31 cellular contexts compared by ENCODE assay signal in the genomic region with DNA sequence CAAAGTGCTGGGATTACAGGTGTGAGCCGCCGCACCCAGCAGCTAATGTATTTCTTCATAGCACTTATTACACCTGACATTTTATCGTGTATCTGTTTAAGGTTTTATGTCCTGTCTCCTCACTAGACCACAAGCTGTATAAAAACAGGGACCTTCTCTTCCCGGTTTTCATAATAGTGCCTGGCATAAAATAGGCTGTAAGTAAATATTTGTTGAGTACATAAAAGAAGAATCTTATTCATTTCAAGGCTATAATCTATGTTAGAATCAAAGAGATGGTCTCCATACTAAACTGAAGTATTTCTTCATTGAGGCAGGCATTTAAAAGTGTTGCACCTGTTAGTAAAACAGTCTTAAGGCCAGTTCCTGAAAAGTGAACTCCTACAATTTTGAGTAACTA.
"Had no signal": no experiment of that assay in that cellular context is flagged by ENCODE, and none has a peak within 500 bp of the region (broad histone marks: within the 10 kb centered on the region; RNA-seq: fewer than 3 reads in every experiment).

No MANE protein-coding gene starts in this region.

- H3K36me3 Mint-ChIP-seq: activated CD8-positive, alpha-beta memory T cell treated with anti-CD3 and anti-CD28 coated beads, Interleukin-2, amount 10 ng/mL, durations not matched to agents 7 days and 5 days; activated naive CD8-positive, alpha-beta T cell; natural killer cell treated with Interleukin-12 subunit alpha and Interleukin-12 subunit beta and Interleukin-15 and Interleukin-18, amount 100 ng/mL, for 72 hours; WTC11 had no signal

- H3K27ac Mint-ChIP-seq: activated CD8-positive, alpha-beta memory T cell treated with anti-CD3 and anti-CD28 coated beads, Interleukin-2, amount 10 ng/mL, durations not matched to agents 7 days and 5 days; activated CD8-positive, alpha-beta T cell treated with anti-CD3 and anti-CD28 coated beads, Interleukin-2, amount 10 ng/mL, durations not matched to agents 7 days and 5 days; activated naive CD8-positive, alpha-beta T cell; activated T-cell treated with anti-CD3 and anti-CD28 coated beads, Interleukin-2, amount 50 U/mL, for 72 hours; immature natural killer cell; natural killer cell treated with Interleukin-12 subunit alpha and Interleukin-12 subunit beta and Interleukin-15 and Interleukin-18, amount 100 ng/mL, for 72 hours; progenitor cell of endocrine pancreas; stimulated activated naive CD8-positive, alpha-beta T cell treated with anti-CD3 and anti-CD28 coated beads, Interleukin-15, Interleukin-2, amounts not matched to agents 100 ng/mL and 50 ng/mL, for 24 hours; WTC11 had no signal

- H3K4me3 ChIP-seq: body of pancreas, esophagus muscularis mucosa, heart left ventricle, lower lobe of right lung, ovary, skin epidermis, thoracic aorta had no signal

- DNase-seq: activated CD4-positive, alpha-beta T cell treated with anti-CD3 and anti-CD28 coated beads, Interleukin-2, amount 50 U/mL, for 1 hour; activated CD8-positive, alpha-beta memory T cell treated with anti-CD3 and anti-CD28 coated beads, Interleukin-2, amount 10 ng/mL, durations not matched to agents 7 days and 5 days; activated CD8-positive, alpha-beta T cell treated with anti-CD3 and anti-CD28 coated beads, Interleukin-2, amount 10 ng/mL, durations not matched to agents 7 days and 5 days; activated naive CD4-positive, alpha-beta T cell treated with Interleukin-2 at 50 U/mL for 16 hours; activated T-cell treated with anti-CD3 and anti-CD28 coated beads, Interleukin-2, amount 50 U/mL, for 72 hours; aorta; body of pancreas; dermis blood vessel endothelial cell; effector CD4-positive, alpha-beta T cell; foreskin keratinocyte; heart left ventricle; hypothalamus; immature natural killer cell; kidney; lower lobe of right lung; mesenchymal stem cell; ovary; retina; stimulated activated CD4-positive, alpha-beta T cell treated with anti-CD3 and anti-CD28 coated beads, Interleukin-12 subunit alpha, Interleukin-12 subunit beta, amount 100 ng/mL, for 4 hours; stimulated activated CD4-positive, alpha-beta T cell treated with anti-CD3 and anti-CD28 coated beads, Interleukin-4, amount 100 ng/mL, for 1 hour; trophoblast cell had no signal

- ATAC-seq: activated CD8-positive, alpha-beta memory T cell treated with anti-CD3 and anti-CD28 coated beads, Interleukin-2, amount 10 ng/mL, durations not matched to agents 7 days and 5 days; activated CD8-positive, alpha-beta T cell treated with anti-CD3 and anti-CD28 coated beads, Interleukin-2, amount 10 ng/mL, durations not matched to agents 7 days and 5 days; activated T-cell treated with anti-CD3 and anti-CD28 coated beads, Interleukin-2, amount 50 U/mL, for 72 hours; body of pancreas; foreskin keratinocyte; heart left ventricle; left lobe of liver; lower lobe of right lung; natural killer cell treated with Interleukin-12 subunit alpha and Interleukin-12 subunit beta and Interleukin-15 and Interleukin-18, amount 100 ng/mL, for 72 hours; sciatic nerve; WTC11 had no signal

- H3K4me3 Mint-ChIP-seq: activated CD8-positive, alpha-beta memory T cell treated with anti-CD3 and anti-CD28 coated beads, Interleukin-2, amount 10 ng/mL, durations not matched to agents 7 days and 5 days; activated CD8-positive, alpha-beta T cell treated with anti-CD3 and anti-CD28 coated beads, Interleukin-2, amount 10 ng/mL, durations not matched to agents 7 days and 5 days; activated naive CD8-positive, alpha-beta T cell; activated T-cell treated with anti-CD3 and anti-CD28 coated beads, Interleukin-2, amount 50 U/mL, for 72 hours; immature natural killer cell; natural killer cell treated with Interleukin-12 subunit alpha and Interleukin-12 subunit beta and Interleukin-15 and Interleukin-18, amount 100 ng/mL, for 72 hours; stimulated activated naive CD8-positive, alpha-beta T cell treated with anti-CD3 and anti-CD28 coated beads, Interleukin-15, Interleukin-2, amounts not matched to agents 100 ng/mL and 50 ng/mL, for 24 hours; WTC11 had no signal

- H3K4me1 Mint-ChIP-seq: activated CD8-positive, alpha-beta memory T cell treated with anti-CD3 and anti-CD28 coated beads, Interleukin-2, amount 10 ng/mL, durations not matched to agents 7 days and 5 days; immature natural killer cell; WTC11 had no signal

- H3K9me3 Mint-ChIP-seq: activated T-cell treated with anti-CD3 and anti-CD28 coated beads, Interleukin-2, amount 50 U/mL, for 72 hours; immature natural killer cell; natural killer cell treated with Interleukin-12 subunit alpha and Interleukin-12 subunit beta and Interleukin-15 and Interleukin-18, amount 100 ng/mL, for 72 hours; stimulated activated naive CD8-positive, alpha-beta T cell treated with anti-CD3 and anti-CD28 coated beads, Interleukin-15, Interleukin-2, amounts not matched to agents 100 ng/mL and 50 ng/mL, for 24 hours; WTC11 had no signal
